ENCODE assay signal across 8 cellular contexts in genomic region chr5:52787600-52788504, GRCh38. TPM values are rescaled to one million over a fixed set of nuclear protein-coding genes. Genes with fewer than 3 reads are reported as not detected.
DNase-seq lines count a peak whose midpoint lies in the region; ATAC-seq and TF ChIP-seq lines count a peak whose summit lies in the region.

Gene ITGA1 (plus strand): TSS chr5:52787916. CDS start chr5:52788354, 438 bp downstream.
Gene PELO (plus strand): TSS chr5:52787916. CDS start chr5:52800395, 12,479 bp downstream.

- in situ Hi-C loops in HAP-1 (cut with MboI; ENCODE audit: low sequenced_read_pairs), result no loop called here

- no peaks in the 10 kb centered on the region for H3K36me3 ChIP-seq in HAP-1 (replicated peaks)
- no peaks in the 10 kb centered on the region for H3K36me3 ChIP-seq in MG63

- H3K9me3 ChIP-seq in HAP-1 (no peaks in the 10 kb centered on the region), MG63 (no peaks in the 10 kb centered on the region)

- H3K27me3 ChIP-seq in HAP-1 (ENCODE audit: low read depth) (no peaks in the 10 kb centered on the region; the same call in 1 of the 2 replicates), MG63 (no peaks in the 10 kb centered on the region)

- TF ChIP-seq CTCF in GM12873 (IDR thresholded peaks at IDR 0.05; ENCODE audit: insufficient read depth, low read depth, low read length, missing control alignments), result peak; percentile 12

- DNase-seq in HAP-1 (ENCODE audit: low spot score in 2 of 2) (peak; percentile 78 to 84), MG63 (peak; percentile 76), dedifferentiated amniotic fluid mesenchymal stem cell (ENCODE audit: extremely low spot score) (peak; percentile 77), left lobe of liver (ENCODE audit: low spot score) (peak; percentile 98), NCI-H1092 (lab: John Stamatoyannopoulos, UW) (no peak)
- peak; percentile 46 for DNase-seq in activated CD4-positive, alpha-beta T cell treated with anti-CD3 and anti-CD28 coated beads for 48 hours
- peak; percentile 19 to 41 for DNase-seq in stimulated activated CD4-positive, alpha-beta T cell treated with anti-CD3 and anti-CD28 coated beads, Interleukin-2, amount 100 ng/mL, for 48 hours

- H3K4me3 ChIP-seq in HAP-1 (peak within 1 kb of the TSS; percentile 36), MG63 (peak within 1 kb of the TSS; percentile 58)

- H3K4me1 ChIP-seq in HAP-1, result peaks cover 8% of the 10 kb centered on the region

- ATAC-seq in left lobe of liver, result peak; percentile 85

RNA-seq across cellular contexts. Expression of gene ITGA1, which starts in this region (rescaled TPM):
- total RNA-seq in MG63 (2014; rRNA removed; shearing (Covaris generic); ENCODE audit: low replicate concordance), result 0.69 and 1.4 TPM in 2 replicates
- 69.5 TPM for total RNA-seq in left lobe of liver

RNA-seq across cellular contexts. Expression of gene PELO, which starts in this region (rescaled TPM):
- total RNA-seq in MG63 (2014; rRNA removed; shearing (Covaris generic); ENCODE audit: low replicate concordance), result 15.8 and 23.9 TPM in 2 replicates
- 21.0 TPM for total RNA-seq in left lobe of liver

Comparison
In these comparisons a context has a peak if more than half of its experiments do, and no peak if none do; other contexts are left out.
1. RNA of gene ITGA1 (total RNA-seq): 69.5 TPM in left lobe of liver (single experiment); 0.69 to 1.4 TPM in MG63; every median in the first group is over 10 times any median in the second.